10 cellular contexts compared by ENCODE assay signal in the genomic region with DNA sequence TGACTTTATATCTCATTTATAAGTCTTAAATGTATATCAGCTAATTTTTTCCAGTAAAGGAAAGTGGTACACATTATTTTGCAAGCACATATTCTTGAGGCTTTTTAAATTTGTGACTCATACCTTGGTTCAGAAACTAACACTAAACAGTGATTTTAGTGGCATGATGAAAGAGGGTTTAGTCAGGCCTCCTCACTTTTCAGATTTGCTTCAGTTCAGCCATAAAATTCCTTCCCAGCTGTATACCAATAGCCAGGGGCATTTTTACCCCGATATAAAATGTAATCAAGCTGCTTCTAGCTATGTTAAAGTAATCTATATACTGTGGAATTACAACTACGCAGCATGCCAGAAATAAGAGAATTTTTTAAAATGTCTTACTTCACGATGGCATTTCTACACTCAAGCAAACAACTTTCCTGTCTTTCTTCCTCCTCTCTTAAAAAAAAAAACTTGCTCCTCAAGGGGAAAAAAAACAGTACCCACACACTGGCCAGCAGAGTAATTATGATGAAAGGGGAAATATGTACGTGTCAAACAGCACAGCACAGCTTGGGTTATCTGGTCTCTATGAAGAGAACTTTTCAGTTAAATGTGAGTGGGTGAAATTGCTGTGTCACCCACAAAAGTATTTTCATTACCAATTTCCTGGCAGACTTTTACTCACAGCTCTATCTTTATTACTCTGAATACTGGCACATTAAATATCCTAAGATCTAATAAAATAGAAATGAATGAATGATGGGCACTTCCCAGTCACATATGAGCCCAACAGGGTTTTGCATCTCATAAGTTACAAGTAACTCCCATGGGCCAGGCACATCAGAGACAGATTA.
A peak's percentile ranks its signal among the peaks of the same experiment; 100 is the strongest.
DNase-seq lines count a peak whose midpoint lies in the region; ATAC-seq and TF ChIP-seq lines count a peak whose summit lies in the region.
"Had no signal": no experiment of that assay in that cellular context is flagged by ENCODE, and none has a peak within 500 bp of the region (broad histone marks: within the 10 kb centered on the region; RNA-seq: fewer than 3 reads in every experiment).

No MANE protein-coding gene starts in this region.

- H3K27ac ChIP-seq in right atrium auricular region (peak overlapping the region; percentile 15 to 64), HL-60 (replicated peaks) (peak overlapping the region; percentile 19; the same call in 1 of the 2 replicates), SJCRH30 (no peak overlapping the region)

- no peaks in the 10 kb centered on the region for H3K9me3 ChIP-seq in right atrium auricular region
- no peaks in the 10 kb centered on the region for H3K9me3 ChIP-seq in SJCRH30 (replicated peaks)

- no peak for ATAC-seq in Right ventricle myocardium superior (ENCODE audit: poor library complexity)
- ATAC-seq in HG03342 (IDR thresholded peaks at IDR 0.05; ENCODE audit: unreplicated experiment) = no peak

- intact Hi-C loops in Right ventricle myocardium superior (cut with DNase I) = no loop called here
- intact Hi-C loops in lower leg skin (cut with DNase I; ENCODE audit: low total_unique reads) = no loop called here

- H3K4me1 ChIP-seq in right atrium auricular region (no peaks in the 10 kb centered on the region), SJCRH30 (no peaks in the 10 kb centered on the region)

- DNase-seq in right atrium auricular region (ENCODE audit: low spot score) (no peak), Right ventricle myocardium superior (no peak), HL-60 (ENCODE audit: low read depth in 1 of 2, low spot score in 1 of 2) (peak in 1 of 2 experiments; percentile 10), choroid plexus epithelial cell (ENCODE audit: low read depth) (peak; percentile 89), lower leg skin (ENCODE audit: low spot score in 2 of 2) (no peak), NCI-H82 (lab: John Stamatoyannopoulos, UW) (no peak), SJCRH30 (no peak)
- DNase-seq: CD4-positive, CD25-positive, alpha-beta regulatory T cell; occipital lobe had no signal

- 40 to 48% methylated on average over 4 of the region's 4 CpGs for WGBS in lower leg skin, 2 donors

- H3K27me3 ChIP-seq in right atrium auricular region (no peaks in the 10 kb centered on the region), HL-60 (ENCODE audit: insufficient read depth, poor library complexity, severe bottlenecking) (no peaks in the 10 kb centered on the region), SJCRH30 (no peaks in the 10 kb centered on the region)

- TF ChIP-seq CTCF in right atrium auricular region (IDR thresholded peaks at IDR 0.05) (no peak), HL-60 (IDR thresholded peaks at IDR 0.05; ENCODE audit: insufficient read depth, low read length) (no peak), choroid plexus epithelial cell (conservative IDR thresholded peaks at IDR 0.05; ENCODE audit: low read depth, low read length) (no peak), lower leg skin (IDR thresholded peaks at IDR 0.05) (no peak)

- no peak for TF ChIP-seq POLR2A in lower leg skin (IDR thresholded peaks at IDR 0.05)

- H3K36me3 ChIP-seq in right atrium auricular region (no peaks in the 10 kb centered on the region), SJCRH30 (no peaks in the 10 kb centered on the region)

- no peak overlapping the region for H3K4me3 ChIP-seq in right atrium auricular region
- H3K4me3 ChIP-seq in HL-60 (replicated peaks; ENCODE audit: insufficient read depth, low read length) = no peak overlapping the region
- no peak overlapping the region for H3K4me3 ChIP-seq in choroid plexus epithelial cell (ENCODE audit: low read depth, low read length)
- H3K4me3 ChIP-seq in lower leg skin (ENCODE audit: low read depth, poor library complexity, severe bottlenecking) = no peak overlapping the region
- H3K4me3 ChIP-seq in SJCRH30 = no peak overlapping the region
